ENCODE assay signal across 9 cellular contexts in the genomic region with DNA sequence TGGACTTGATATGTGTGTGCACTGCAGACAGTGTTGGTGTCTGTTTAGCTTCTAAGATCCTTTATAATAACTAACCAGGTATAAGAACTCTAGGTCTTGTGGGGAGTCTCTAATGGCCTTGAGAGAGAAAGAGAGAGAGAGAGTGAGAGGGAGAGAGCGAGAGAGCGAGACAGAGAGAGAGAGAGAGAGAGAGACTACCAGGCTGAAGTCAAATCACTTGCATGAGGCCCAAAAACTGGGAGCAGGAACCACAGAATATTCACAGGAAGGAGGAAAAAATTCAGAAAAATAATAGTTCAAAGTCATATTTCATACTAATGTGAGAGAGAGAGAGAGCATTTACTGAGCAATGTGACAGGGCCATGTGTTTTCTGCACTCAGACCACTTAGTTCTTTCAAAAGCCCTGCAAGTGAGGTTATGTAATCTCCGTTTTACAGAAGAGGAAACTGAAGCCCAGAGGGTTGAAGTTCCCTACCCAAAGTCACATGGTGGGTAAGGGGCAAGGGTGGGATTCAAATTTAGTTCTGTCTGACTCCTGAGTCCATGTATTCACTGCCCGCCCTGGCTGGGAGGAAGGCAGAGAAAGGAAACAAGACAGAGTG. TPM values are rescaled to one million over a fixed set of nuclear protein-coding genes. Genes with fewer than 3 reads are reported as not detected.
DNase-seq lines count a peak whose midpoint lies in the region; ATAC-seq and TF ChIP-seq lines count a peak whose summit lies in the region.
"Had no signal": no experiment of that assay in that cellular context is flagged by ENCODE, and none has a peak within 500 bp of the region (broad histone marks: within the 10 kb centered on the region; RNA-seq: fewer than 3 reads in every experiment).

No MANE protein-coding gene starts in this region.

- DNase-seq in Right ventricle myocardium superior (no peak), left cardiac atrium (no peak), NOMO-1 treated with dmso at 0.1 percent for 144 hours (lab: John Stamatoyannopoulos, UW; ENCODE audit: unreplicated experiment) (peak; percentile 67), RWPE1 (ENCODE audit: low spot score) (no peak)
- DNase-seq in effector memory CD8-positive, alpha-beta T cell, result no peak
- DNase-seq: hippocampal formation had no signal

- intact Hi-C loops in Right ventricle myocardium superior (cut with DNase I) (no loop called here), left cardiac atrium (cut with DNase I) (no loop called here)

- H3K4me3 Mint-ChIP-seq in effector memory CD8-positive, alpha-beta T cell, result peak overlapping the region; percentile 79 to 84

- POLR2A ChIA-PET in RWPE1 (lab: Yijun Ruan, JAX; ENCODE audit: low non-redundant PET), result no interaction called here

- CTCF ChIA-PET in RWPE1 (lab: Yijun Ruan, JAX), result no interaction called here

- no peaks in the 10 kb centered on the region for H3K9me3 Mint-ChIP-seq in effector memory CD8-positive, alpha-beta T cell

- peak overlapping the region; percentile 58 to 78 for H3K27ac Mint-ChIP-seq in effector memory CD8-positive, alpha-beta T cell

- peaks cover 12% of the 10 kb centered on the region for H3K36me3 Mint-ChIP-seq in effector memory CD8-positive, alpha-beta T cell (ENCODE audit: insufficient read depth)

- TF ChIP-seq CTCF in RWPE1 (conservative IDR thresholded peaks at IDR 0.05; ENCODE audit: low read depth), result no peak

- H3K27me3 Mint-ChIP-seq in effector memory CD8-positive, alpha-beta T cell, result no peaks in the 10 kb centered on the region

- H3K27ac ChIP-seq in temporal lobe (ENCODE audit: low read depth, low read length) (peak overlapping the region; percentile 72), RWPE1 (no peak overlapping the region)

- peaks cover 49 to 55% of the 10 kb centered on the region in 2 donors for H3K4me1 Mint-ChIP-seq in effector memory CD8-positive, alpha-beta T cell (ENCODE audit: low read depth in 2 of 2)

- ATAC-seq in Right ventricle myocardium superior (ENCODE audit: poor library complexity) (peak; percentile 33), left cardiac atrium (no peak), GM19452 (IDR thresholded peaks at IDR 0.05; ENCODE audit: unreplicated experiment) (no peak), HG03521 (IDR thresholded peaks at IDR 0.05; ENCODE audit: unreplicated experiment) (no peak)
- ATAC-seq in effector memory CD8-positive, alpha-beta T cell (replicated peaks), result no peak

RNA-seq across cellular contexts. Expression of gene MIAT, which starts 8.5 kb away (rescaled TPM):
- total RNA-seq in Right ventricle myocardium superior, result 0.48 TPM
- total RNA-seq in left cardiac atrium, result 1 to 10 TPM; 1.8 to 1.9 TPM
- total RNA-seq in temporal lobe, result 87.3 TPM

RNA-seq across cellular contexts. Expression of gene CRYBA4, which starts 27.1 kb away (rescaled TPM):
- total RNA-seq in Right ventricle myocardium superior (not detected), left cardiac atrium (not detected), temporal lobe (not detected)

RNA-seq across cellular contexts. Expression of gene CRYBB1, which starts 31.0 kb away (rescaled TPM):
- total RNA-seq in Right ventricle myocardium superior, result 0.65 TPM
- total RNA-seq in left cardiac atrium, result 1 to 10 TPM in 1 of 2 donors, under 1 TPM in 1; 0.55 to 1.9 TPM
- 0.74 TPM for total RNA-seq in temporal lobe

RNA-seq across cellular contexts. Expression of gene TPST2, which starts 58.9 kb away (rescaled TPM):
- total RNA-seq in Right ventricle myocardium superior (30.1 TPM), left cardiac atrium (10 to 100 TPM; 22.1 to 36.5 TPM), temporal lobe (3.4 TPM)

Comparison
In these comparisons a context has a peak if more than half of its experiments do, and no peak if none do; other contexts are left out.
1. RNA of gene MIAT, which starts 8.5 kb away (total RNA-seq): 87.3 TPM in temporal lobe (single experiment); 1.8 to 1.9 TPM in left cardiac atrium and 0.48 TPM in Right ventricle myocardium superior (single experiment); every median in the first group is over 10 times any median in the second.